Comparison of ENCODE assay signal across 11 cellular contexts in the genomic region with DNA sequence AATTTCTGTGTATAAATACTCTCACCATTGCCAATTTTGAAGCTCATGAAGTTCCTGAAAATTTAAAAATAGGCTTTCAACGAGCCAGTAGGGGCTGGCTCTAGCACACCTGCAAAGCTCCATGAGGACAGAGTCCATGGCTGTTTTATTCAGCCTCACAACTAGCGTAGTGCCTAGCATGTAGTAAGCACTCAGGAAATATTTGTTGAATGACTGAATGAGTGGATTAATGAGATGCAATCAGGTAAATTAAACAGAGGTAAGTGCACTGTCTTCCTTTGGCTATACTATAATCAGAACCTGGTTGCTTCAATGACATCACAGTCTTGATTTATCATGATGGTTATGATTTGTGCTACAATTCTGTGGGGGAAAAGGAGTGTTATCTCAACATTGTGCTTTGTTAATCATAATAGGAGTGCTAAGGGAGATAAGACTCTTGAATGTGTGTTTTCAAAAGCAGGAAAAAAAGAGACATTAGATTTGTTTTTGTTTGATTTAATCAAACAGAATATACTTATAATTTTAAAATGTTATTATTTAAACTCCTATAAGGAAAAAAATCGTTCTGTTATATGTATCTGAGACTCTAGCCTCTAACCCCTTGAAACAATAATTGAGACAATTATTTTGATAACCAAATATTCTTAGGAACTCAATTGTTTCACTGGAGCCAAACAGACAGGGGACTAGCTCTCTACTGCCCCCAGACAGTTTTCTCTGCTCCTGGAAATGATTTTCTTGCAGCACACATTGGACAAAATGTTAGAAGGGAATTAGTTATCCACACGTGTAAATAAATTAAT.
DNase-seq lines count a peak whose midpoint lies in the region; ATAC-seq, FAIRE-seq and TF ChIP-seq lines count a peak whose summit lies in the region.
"Had no signal": no experiment of that assay in that cellular context is flagged by ENCODE, and none has a peak within 500 bp of the region (broad histone marks: within the 10 kb centered on the region; RNA-seq: fewer than 3 reads in every experiment).

No MANE protein-coding gene starts in this region.

- no peak for FAIRE-seq in D721Med (lab: Jason Lieb, UNC)

- H3K27me3 ChIP-seq in uterus = no peaks in the 10 kb centered on the region

- intact Hi-C loops in uterus (cut with DNase I; ENCODE audit: low total_unique reads) = no loop called here

- DNase-seq in D721Med (ENCODE audit: insufficient read length, low spot score) (no peak), HT-29 (ENCODE audit: low spot score) (peak; percentile 29), astrocyte of the spinal cord (ENCODE audit: low read depth, low spot score) (no peak), midbrain (lab: John Stamatoyannopoulos, UW) (peak; percentile 35), uterus (no peak), DMS79 (lab: John Stamatoyannopoulos, UW) (no peak)
- DNase-seq: activated B cell treated with CpG ODN at 0.5 μM for 24 hours; activated naive CD4-positive, alpha-beta T cell treated with anti-CD3 and anti-CD28 coated beads for 36 hours; kidney glomerular epithelial cell; psoas muscle had no signal

- H3K9me3 ChIP-seq in uterus = no peaks in the 10 kb centered on the region
- H3K9me3 ChIP-seq: psoas muscle had no signal

- TF ChIP-seq POLR2A in uterus (IDR thresholded peaks at IDR 0.05) = no peak

- H3K27ac ChIP-seq in uterus = no peak overlapping the region
- H3K27ac ChIP-seq: psoas muscle had no signal

- H3K4me1 ChIP-seq in uterus = no peaks in the 10 kb centered on the region
- H3K4me1 ChIP-seq: psoas muscle had no signal

- TF ChIP-seq CTCF in D721Med (IDR thresholded peaks at IDR 0.05; ENCODE audit: insufficient read depth, missing control alignments) (peak; percentile 11), astrocyte of the spinal cord (IDR thresholded peaks at IDR 0.05; ENCODE audit: low read depth, low read length) (peak; percentile 54), uterus (IDR thresholded peaks at IDR 0.05) (no peak)

- ATAC-seq in HG03342 (IDR thresholded peaks at IDR 0.05; ENCODE audit: unreplicated experiment) = no peak
- ATAC-seq: psoas muscle had no signal

- in situ Hi-C loops in astrocyte of the spinal cord (cut with HindIII; ENCODE audit: low sequenced_read_pairs) = no loop called here

- no peak overlapping the region for H3K4me3 ChIP-seq in astrocyte of the spinal cord (ENCODE audit: low read depth, low read length)
- no peak overlapping the region for H3K4me3 ChIP-seq in uterus
- H3K4me3 ChIP-seq: psoas muscle had no signal

- no peaks in the 10 kb centered on the region for H3K36me3 ChIP-seq in uterus

Comparison
In these comparisons a context has a peak if more than half of its experiments do, and no peak if none do; other contexts are left out.
1. DNase-seq: peak in HT-29 (single experiment) and midbrain (single experiment); none in D721Med (single experiment), astrocyte of the spinal cord (single experiment), uterus (0 of 2) and DMS79 (single experiment).
2. CTCF ChIP-seq: peak in D721Med (single experiment) and astrocyte of the spinal cord (single experiment); none in uterus (0 of 4).